In genomic region chr4:162116085-162116784, GRCh38 we compare ENCODE assay signal across 1 cellular context.
TF ChIP-seq lines count a peak whose summit lies in the region.

No MANE protein-coding gene starts in this region.

TF ChIP-seq in GM23338, 12 proteins besides CTCF, POLR2A, EP300 and RAD21 (continued from another document):
- TF ChIP-seq REST (IDR thresholded peaks at IDR 0.05; ENCODE audit: unreplicated experiment) = no peak
- no peak for TF ChIP-seq ETS1 (IDR thresholded peaks at IDR 0.05)
- no peak for TF ChIP-seq JUNB (IDR thresholded peaks at IDR 0.05; ENCODE audit: unreplicated experiment)
- no peak for TF ChIP-seq EZH2 (IDR thresholded peaks at IDR 0.05; ENCODE audit: low read depth, unreplicated experiment)
- TF ChIP-seq CREB1 (CRISPR knock-in tag; IDR thresholded peaks at IDR 0.05; ENCODE audit: low read depth) = no peak
- no peak for TF ChIP-seq STAT1 (IDR thresholded peaks at IDR 0.05; ENCODE audit: unreplicated experiment)
- TF ChIP-seq ZNF114 (CRISPR knock-in tag; IDR thresholded peaks at IDR 0.05) = no peak
- TF ChIP-seq NANOG (IDR thresholded peaks at IDR 0.05; ENCODE audit: borderline replicate concordance) = no peak
- no peak for TF ChIP-seq ZNF462 (CRISPR knock-in tag; IDR thresholded peaks at IDR 0.05)
- TF ChIP-seq EZH2phosphoT487 (IDR thresholded peaks at IDR 0.05; ENCODE audit: unreplicated experiment) = no peak
TF ChIP-seq in GM23338: peak in this region for 0.
